In the genomic region with DNA sequence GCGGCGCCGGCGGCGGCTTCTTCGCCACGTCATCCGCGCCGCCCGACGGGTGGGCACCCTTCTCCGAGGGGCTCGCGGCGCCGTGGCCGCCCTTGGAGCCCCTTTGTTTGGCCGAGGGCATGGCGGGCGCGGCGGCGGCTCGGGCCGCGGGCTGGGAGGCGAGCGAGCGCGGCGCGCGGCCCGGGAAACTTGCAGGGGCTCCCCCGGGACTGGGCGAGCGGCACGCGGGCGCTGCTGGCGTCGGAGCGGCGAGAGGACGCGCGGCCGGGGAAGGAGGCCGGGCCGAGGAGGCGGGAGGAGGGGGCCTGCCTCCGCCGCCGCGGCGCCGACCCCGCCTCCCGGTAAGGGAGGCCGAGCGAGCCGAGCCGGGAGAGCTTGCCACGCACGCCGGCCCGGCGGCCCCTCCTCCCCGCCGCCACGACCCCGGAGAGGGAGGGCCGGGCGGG, we compare ENCODE assay signal across 8 cellular contexts. TPM values are rescaled to one million over a fixed set of nuclear protein-coding genes. Genes with fewer than 3 reads are reported as not detected.
DNase-seq lines count a peak whose midpoint lies in the region; ATAC-seq and TF ChIP-seq lines count a peak whose summit lies in the region.

A gene with protein sequence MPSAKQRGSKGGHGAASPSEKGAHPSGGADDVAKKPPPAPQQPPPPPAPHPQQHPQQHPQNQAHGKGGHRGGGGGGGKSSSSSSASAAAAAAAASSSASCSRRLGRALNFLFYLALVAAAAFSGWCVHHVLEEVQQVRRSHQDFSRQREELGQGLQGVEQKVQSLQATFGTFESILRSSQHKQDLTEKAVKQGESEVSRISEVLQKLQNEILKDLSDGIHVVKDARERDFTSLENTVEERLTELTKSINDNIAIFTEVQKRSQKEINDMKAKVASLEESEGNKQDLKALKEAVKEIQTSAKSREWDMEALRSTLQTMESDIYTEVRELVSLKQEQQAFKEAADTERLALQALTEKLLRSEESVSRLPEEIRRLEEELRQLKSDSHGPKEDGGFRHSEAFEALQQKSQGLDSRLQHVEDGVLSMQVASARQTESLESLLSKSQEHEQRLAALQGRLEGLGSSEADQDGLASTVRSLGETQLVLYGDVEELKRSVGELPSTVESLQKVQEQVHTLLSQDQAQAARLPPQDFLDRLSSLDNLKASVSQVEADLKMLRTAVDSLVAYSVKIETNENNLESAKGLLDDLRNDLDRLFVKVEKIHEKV (minus strand): TSS at position 290 of the 446 bp plus-strand sequence. CDS start 169 bp downstream, at position 121.

- peak; percentile 88 for ATAC-seq in left lobe of liver
- ATAC-seq in HG03378 (IDR thresholded peaks at IDR 0.05; ENCODE audit: unreplicated experiment) = no peak

- DNase-seq in HFF-Myc (ENCODE audit: extremely low read depth, low read depth) (no peak), NCI-H1694 treated with DMSO at 0.1 percent for 48 hours (lab: John Stamatoyannopoulos, UW) (peak; percentile 24), dedifferentiated amniotic fluid mesenchymal stem cell (ENCODE audit: extremely low spot score) (peak; percentile 62), left lobe of liver (ENCODE audit: low spot score) (peak; percentile 83)
- peak; percentile 24 for DNase-seq in activated CD4-positive, alpha-beta T cell treated with anti-CD3 and anti-CD28 coated beads, Interleukin-2, amount 10 ng/mL, durations not matched to agents 7 days and 5 days
- peak; percentile 35 for DNase-seq in stimulated activated CD4-positive, alpha-beta T cell treated with anti-CD3 and anti-CD28 coated beads, Interleukin-2, amount 100 ng/mL, for 4 hours (ENCODE audit: low read depth)

- H3K4me3 Mint-ChIP-seq in activated CD4-positive, alpha-beta T cell treated with anti-CD3 and anti-CD28 coated beads, Interleukin-2, amount 10 ng/mL, durations not matched to agents 7 days and 5 days = peak within 1 kb of the TSS; percentile 67

- peaks cover 15% of the 10 kb centered on the region for H3K27me3 Mint-ChIP-seq in activated CD4-positive, alpha-beta T cell treated with anti-CD3 and anti-CD28 coated beads, Interleukin-2, amount 10 ng/mL, durations not matched to agents 7 days and 5 days

- CTCF ChIA-PET in activated CD4-positive, alpha-beta T cell treated with anti-CD3 and anti-CD28 coated beads, Interleukin-2, amount 10 ng/mL, durations not matched to agents 7 days and 5 days (lab: Charles Lee) = no interaction called here

- POLR2A ChIA-PET in activated CD4-positive, alpha-beta T cell treated with anti-CD3 and anti-CD28 coated beads, Interleukin-2, amount 10 ng/mL, durations not matched to agents 7 days and 5 days (lab: Charles Lee) = no interaction called here

- no peaks in the 10 kb centered on the region for H3K36me3 Mint-ChIP-seq in activated CD4-positive, alpha-beta T cell treated with anti-CD3 and anti-CD28 coated beads, Interleukin-2, amount 10 ng/mL, durations not matched to agents 7 days and 5 days (ENCODE audit: low read depth)

- H3K4me3 ChIP-seq in GM12875 (ENCODE audit: low read depth, low read length) = peak within 1 kb of the TSS; percentile 87
- peak within 1 kb of the TSS; percentile 89 for H3K4me3 ChIP-seq in HFF-Myc (replicated peaks; ENCODE audit: low read depth, low read length)

- TF ChIP-seq CTCF in GM12875 (IDR thresholded peaks at IDR 0.05; ENCODE audit: borderline replicate concordance, insufficient read depth, low read depth, low read length) = no peak
- TF ChIP-seq CTCF in HFF-Myc (IDR thresholded peaks at IDR 0.05; ENCODE audit: low read depth, low read length, missing control alignments) = no peak

- H3K27ac Mint-ChIP-seq in activated CD4-positive, alpha-beta T cell treated with anti-CD3 and anti-CD28 coated beads, Interleukin-2, amount 10 ng/mL, durations not matched to agents 7 days and 5 days = peak within 1 kb of the TSS; percentile 57

- H3K4me1 Mint-ChIP-seq in activated CD4-positive, alpha-beta T cell treated with anti-CD3 and anti-CD28 coated beads, Interleukin-2, amount 10 ng/mL, durations not matched to agents 7 days and 5 days = peaks cover 17% of the 10 kb centered on the region

- no peaks in the 10 kb centered on the region for H3K9me3 Mint-ChIP-seq in activated CD4-positive, alpha-beta T cell treated with anti-CD3 and anti-CD28 coated beads, Interleukin-2, amount 10 ng/mL, durations not matched to agents 7 days and 5 days

RNA-seq across cellular contexts. Expression of the gene that starts here (rescaled TPM):
- 1 to 10 TPM; 1.7 to 2.1 TPM for total RNA-seq in activated CD4-positive, alpha-beta T cell treated with anti-CD3 and anti-CD28 coated beads, Interleukin-2, amount 10 ng/mL, durations not matched to agents 7 days and 5 days
- 22.6 TPM for total RNA-seq in left lobe of liver
